12 cellular contexts compared by ENCODE assay signal in the genomic region with DNA sequence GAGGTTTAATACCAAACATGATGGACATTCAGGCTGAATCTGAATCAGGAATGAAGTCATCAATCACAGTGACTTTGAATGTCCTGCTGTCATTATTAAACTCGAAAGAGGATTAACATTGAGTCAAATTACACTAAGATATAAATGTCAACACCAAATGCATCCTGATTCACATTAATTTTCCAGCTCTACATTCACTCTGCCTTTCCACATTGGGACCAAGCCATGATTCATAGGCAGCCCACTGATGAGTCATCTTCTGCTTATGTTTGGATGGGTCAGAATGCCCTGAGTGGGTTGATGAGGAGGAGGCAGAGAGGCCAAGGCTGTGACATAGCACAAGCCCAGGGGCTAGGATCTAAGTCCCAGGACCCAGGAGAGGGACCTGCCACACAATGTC.
DNase-seq lines count a peak whose midpoint lies in the region; ATAC-seq, FAIRE-seq and TF ChIP-seq lines count a peak whose summit lies in the region.
"Had no signal": no experiment of that assay in that cellular context is flagged by ENCODE, and none has a peak within 500 bp of the region (broad histone marks: within the 10 kb centered on the region; RNA-seq: fewer than 3 reads in every experiment).

No MANE protein-coding gene starts in this region.

- H3K36me3 ChIP-seq in HAP-1 (replicated peaks): no peaks in the 10 kb centered on the region
- H3K36me3 ChIP-seq: BLaER1 treated with 17β-estradiol and CSF1 and Interleukin-3, amounts not matched to agents 10 nM and 100 nM had no signal

- peaks cover 19% of the 10 kb centered on the region for H3K27me3 Mint-ChIP-seq in stimulated activated naive CD8-positive, alpha-beta T cell treated with anti-CD3 and anti-CD28 coated beads, Interleukin-15, amount 100 ng/mL, for 72 hours

- H3K9me3 Mint-ChIP-seq in stimulated activated naive CD8-positive, alpha-beta T cell treated with anti-CD3 and anti-CD28 coated beads, Interleukin-15, amount 100 ng/mL, for 72 hours: peaks cover 0 to 6% of the 10 kb centered on the region in 2 donors

- no peaks in the 10 kb centered on the region for H3K9me3 ChIP-seq in HAP-1
- H3K9me3 ChIP-seq: BLaER1 treated with 17β-estradiol and CSF1 and Interleukin-3, amounts not matched to agents 10 nM and 100 nM had no signal

- H3K4me3 Mint-ChIP-seq in stimulated activated naive CD8-positive, alpha-beta T cell treated with anti-CD3 and anti-CD28 coated beads, Interleukin-15, amount 100 ng/mL, for 72 hours: no peak overlapping the region

- H3K4me1 ChIP-seq in HAP-1: no peaks in the 10 kb centered on the region

- DNase-seq in stimulated activated naive CD8-positive, alpha-beta T cell treated with anti-CD3 and anti-CD28 coated beads, Interleukin-15, Interleukin-2, amounts not matched to agents 100 U/mL and 50 U/mL, for 24 hours: no peak
- DNase-seq in stimulated activated naive CD8-positive, alpha-beta T cell treated with anti-CD3 and anti-CD28 coated beads, Interleukin-15, amount 100 ng/mL, for 72 hours: no peak
- DNase-seq in fibroblast of peridontal ligament (ENCODE audit: extremely low read depth) (peak; percentile 74), urothelium cell line (ENCODE audit: low spot score) (peak; percentile 37), HAP-1 (ENCODE audit: low spot score in 2 of 2) (no peak), OCI-M2 (lab: John Stamatoyannopoulos, UW; ENCODE audit: unreplicated experiment) (no peak), cerebellar cortex (ENCODE audit: low spot score) (no peak)
- DNase-seq: NCI-H187 treated with DMSO at 0.1 percent for 48 hours, SHP77 treated with DMSO at 0.1 percent for 48 hours had no signal

- H3K27ac Mint-ChIP-seq in stimulated activated naive CD8-positive, alpha-beta T cell treated with anti-CD3 and anti-CD28 coated beads, Interleukin-15, amount 100 ng/mL, for 72 hours: no peak overlapping the region

- H3K4me3 ChIP-seq in HAP-1: no peak overlapping the region
- H3K4me3 ChIP-seq: BLaER1 treated with 17β-estradiol and CSF1 and Interleukin-3, amounts not matched to agents 10 nM and 100 nM; coronary artery had no signal

- peaks cover 40% of the 10 kb centered on the region for H3K4me1 Mint-ChIP-seq in stimulated activated naive CD8-positive, alpha-beta T cell treated with anti-CD3 and anti-CD28 coated beads, Interleukin-15, amount 100 ng/mL, for 72 hours

- FAIRE-seq in urothelium cell line (lab: Jason Lieb, UNC): no peak

- no peaks in the 10 kb centered on the region for H3K27me3 ChIP-seq in HAP-1 (ENCODE audit: low read depth)

- ATAC-seq in stimulated activated naive CD8-positive, alpha-beta T cell treated with anti-CD3 and anti-CD28 coated beads, Interleukin-15, Interleukin-2, amounts not matched to agents 100 U/mL and 50 U/mL, for 24 hours: peak; percentile 40
- no peak for ATAC-seq in stimulated activated naive CD8-positive, alpha-beta T cell treated with anti-CD3 and anti-CD28 coated beads, Interleukin-15, amount 100 ng/mL, for 72 hours
- peak; percentile 76 for ATAC-seq in SK-N-SH treated with all-trans-retinoic acid at 6 μM for 48 hours

- in situ Hi-C loops in HAP-1 (cut with MboI; ENCODE audit: low sequenced_read_pairs): no loop called here

TF ChIP-seq in SK-N-SH treated with all-trans-retinoic acid at 6 μM for 48 hours, 23 proteins besides CTCF, POLR2A, EP300 and RAD21:
- TF ChIP-seq ESRRG (CRISPR knock-in tag; IDR thresholded peaks at IDR 0.05) (no peak), ISL1 (CRISPR knock-in tag; IDR thresholded peaks at IDR 0.05) (peak; percentile 30; the same call in 1 of the 2 replicates), CSDC2 (CRISPR knock-in tag; IDR thresholded peaks at IDR 0.05) (no peak)

Comparison
In these comparisons a context has a peak if more than half of its experiments do, and no peak if none do; other contexts are left out.
1. DNase-seq: peak in fibroblast of peridontal ligament (single experiment) and urothelium cell line (single experiment); none in stimulated activated naive CD8-positive, alpha-beta T cell treated with anti-CD3 and anti-CD28 coated beads, Interleukin-15, Interleukin-2, amounts not matched to agents 100 U/mL and 50 U/mL, for 24 hours (single experiment), stimulated activated naive CD8-positive, alpha-beta T cell treated with anti-CD3 and anti-CD28 coated beads, Interleukin-15, amount 100 ng/mL, for 72 hours (0 of 2), HAP-1 (0 of 2), OCI-M2 (single experiment) and cerebellar cortex (single experiment).